ENCODE assay signal across 8 cellular contexts in genomic region chr20:47727170-47727880, GRCh38. TPM values are rescaled to one million over a fixed set of nuclear protein-coding genes. Genes with fewer than 3 reads are reported as not detected.
DNase-seq lines count a peak whose midpoint lies in the region; ATAC-seq, FAIRE-seq and TF ChIP-seq lines count a peak whose summit lies in the region.

No MANE protein-coding gene starts in this region.

- POLR2A ChIA-PET in GM12878 (lab: Charles Lee): no interaction called here

- H4K20me1 ChIP-seq in GM12878 (ENCODE audit: control insufficient read depth, insufficient read depth): no peaks in the 10 kb centered on the region

- no peaks in the 10 kb centered on the region for H3K9me3 Mint-ChIP-seq in progenitor cell of endocrine pancreas (ENCODE audit: low read depth)

- RAD21 ChIA-PET in GM12878 (lab: Charles Lee; ENCODE audit: unreplicated experiment): interaction anchor here (6.8 kb wide), 1 partner anchor 893 kb away, joined by 45 read pairs; no protein-coding TSS in a partner anchor

- H3K36me3 ChIP-seq in GM12878 (ENCODE audit: control insufficient read depth in 2 of 2, insufficient read depth in 2 of 2, low read length in 1 of 2) (no peaks in the 10 kb centered on the region), ovary (no peaks in the 10 kb centered on the region)

- peak; percentile 59 for TF ChIP-seq POLR2A in GM12878 (IDR thresholded peaks at IDR 0.05; ENCODE audit: low read depth, low read length)
- no peak for TF ChIP-seq POLR2A in ovary (IDR thresholded peaks at IDR 0.05)

- H3K9me3 ChIP-seq in GM12878 (replicated peaks; ENCODE audit: control insufficient read depth, insufficient read depth, low read length): no peaks in the 10 kb centered on the region; the same call in 2 of the 3 replicates
- no peaks in the 10 kb centered on the region for H3K9me3 ChIP-seq in ovary

- WGBS in GM12878 (ENCODE audit: insufficient coverage, insufficient replicate concordance, low lambda C conversion rate, missing lambda C conversion rate): 13% methylated on average over 18 of the region's 18 CpGs
- 82 to 92% (median 85%) methylated on average over 18 of the region's 18 CpGs for whole genome bisulfite sequencing in ovary, 3 donors

- no TSS peak for BruUV-seq in GM12878 (replicated peaks; lab: Mats Ljungman, UMichigan)

- SMC1A ChIA-PET in GM12878 (lab: Charles Lee; ENCODE audit: uncharacterized antibody, unreplicated experiment): interaction anchor here (0.6 to 0.7 kb wide), 2 partner anchors 32 to 398 kb away, joined by 3 to 4 read pairs; no protein-coding TSS in a partner anchor

- peak overlapping the region; percentile 4; the same call in 1 of the 2 replicates for H3K4me3 ChIP-seq in GM12878
- H3K4me3 ChIP-seq in ovary: no peak overlapping the region

- H3K36me3 Mint-ChIP-seq in progenitor cell of endocrine pancreas (ENCODE audit: insufficient read depth): peaks cover 7% of the 10 kb centered on the region

- TF ChIP-seq EP300 in GM12878 (IDR thresholded peaks at IDR 0.05; ENCODE audit: borderline replicate concordance in 1 of 2, control insufficient read depth in 1 of 2, low read depth in 2 of 2, low read length in 2 of 2): no peak
- TF ChIP-seq EP300 in ovary (IDR thresholded peaks at IDR 0.05): no peak

- H3K27ac ChIP-seq in GM12878 (ENCODE audit: control insufficient read depth, insufficient read depth): peak overlapping the region; percentile 5
- H3K27ac ChIP-seq in ovary: no peak overlapping the region

- H3K9ac ChIP-seq in GM12878 (ENCODE audit: control insufficient read depth, insufficient read depth, low read length): peak overlapping the region; percentile 48

- CTCF ChIA-PET in GM12878 (lab: Yijun Ruan, JAX): interaction anchor here (1.0 to 6.4 kb wide), 8 partner anchors 15 to 894 kb away, joined by 3 to 59 read pairs (median 5); no protein-coding TSS in a partner anchor

- H3K27ac Mint-ChIP-seq in progenitor cell of endocrine pancreas: peak overlapping the region; percentile 47

- intact Hi-C loops in GM12878 (cut with micrococcal nuclease; ENCODE audit: unreplicated experiment): no loop called here
- intact Hi-C loops in ovary (cut with DNase I): loop anchor here in 1 of 4 donors (10.0 kb wide), 1 partner anchor 57 kb away; the partner anchor contains the start of gene SULF2

- DNase-seq in T-helper 9 cell (peak; percentile 49), GM12878 (ENCODE audit: low read depth, low spot score) (peak; percentile 81), progenitor cell of endocrine pancreas (ENCODE audit: low spot score, unreplicated experiment) (no peak), SW 1271 (lab: John Stamatoyannopoulos, UW) (no peak), ovary (no peak), omental fat pad (ENCODE audit: low spot score) (no peak)

- no peaks in the 10 kb centered on the region for H3K27me3 ChIP-seq in GM12878 (replicated peaks in 1 of 2; ENCODE audit: control insufficient read depth in 2 of 2, insufficient read depth in 2 of 2, low read length in 1 of 2)
- H3K27me3 ChIP-seq in ovary: no peaks in the 10 kb centered on the region

- peak; percentile 76 for FAIRE-seq in GM12878 (lab: Jason Lieb, UNC)

- no peak for TF ChIP-seq CTCF in GM12878 (IDR thresholded peaks at IDR 0.05 in 2 of 3, conservative IDR thresholded peaks at IDR 0.05 in 1 of 3; ENCODE audit: control insufficient read depth in 2 of 3, extremely low read depth in 1 of 3, insufficient read depth in 1 of 3, low read depth in 3 of 3, low read length in 3 of 3)
- TF ChIP-seq CTCF in progenitor cell of endocrine pancreas (IDR thresholded peaks at IDR 0.05; ENCODE audit: unreplicated experiment): no peak
- no peak for TF ChIP-seq CTCF in ovary (IDR thresholded peaks at IDR 0.05)
- TF ChIP-seq CTCF in omental fat pad (IDR thresholded peaks at IDR 0.05): no peak

- no peaks in the 10 kb centered on the region for H3K27me3 Mint-ChIP-seq in progenitor cell of endocrine pancreas

- no peak overlapping the region for H3K4me3 Mint-ChIP-seq in progenitor cell of endocrine pancreas (ENCODE audit: low read depth)

- peak overlapping the region; percentile 76 for H2AFZ ChIP-seq in GM12878 (ENCODE audit: control insufficient read depth, low read depth, low read length)

- TF ChIP-seq RAD21 in GM12878 (IDR thresholded peaks at IDR 0.05; ENCODE audit: insufficient read depth, low read depth, low read length): no peak

- H3K4me1 ChIP-seq in GM12878 (ENCODE audit: control insufficient read depth, insufficient read depth, low read length) (peaks cover 21% of the 10 kb centered on the region), ovary (ENCODE audit: insufficient read depth) (peaks cover 5% of the 10 kb centered on the region)

- no peaks in the 10 kb centered on the region for H3K79me2 ChIP-seq in GM12878 (ENCODE audit: control insufficient read depth, insufficient read depth, low read length)

- H3K4me2 ChIP-seq in GM12878 (ENCODE audit: control insufficient read depth, insufficient read depth): peak overlapping the region; percentile 91

- peak; percentile 79 for ATAC-seq in GM18498 (IDR thresholded peaks at IDR 0.05; ENCODE audit: unreplicated experiment)
- peak; percentile 63 for ATAC-seq in HG02981 (IDR thresholded peaks at IDR 0.05; ENCODE audit: unreplicated experiment)
- peak; percentile 87 for ATAC-seq in GM12878
- no peak for ATAC-seq in omental fat pad (ENCODE audit: low FRiP score)

- no peaks in the 10 kb centered on the region for H3K4me1 Mint-ChIP-seq in progenitor cell of endocrine pancreas (ENCODE audit: low read depth)

- in situ Hi-C loops in GM12878 (cut with MboI): loop anchor here (5.0 kb wide), 1 partner anchor 890 kb away; no protein-coding TSS in a partner anchor

TF ChIP-seq in GM12878, 131 proteins besides CTCF, POLR2A, EP300 and RAD21 (continues in another document):
- TF ChIP-seq FOXM1 (IDR thresholded peaks at IDR 0.05; ENCODE audit: low read depth, low read length) (no peak), IKZF1 (conservative IDR thresholded peaks at IDR 0.05) (peak; percentile 86), CHD2 (IDR thresholded peaks at IDR 0.05; ENCODE audit: borderline replicate concordance, low read depth, low read length) (no peak), USF2 (IDR thresholded peaks at IDR 0.05; ENCODE audit: borderline replicate concordance, low read depth, low read length) (no peak), GATAD2B (conservative IDR thresholded peaks at IDR 0.05; ENCODE audit: low read depth) (0 out of 2 replicates have a peak, but pooled peaks have one; percentile 47), GABPA (IDR thresholded peaks at IDR 0.05; ENCODE audit: low read depth) (peak; percentile 63), EED (IDR thresholded peaks at IDR 0.05; ENCODE audit: low read depth) (peak; percentile 76), MXI1 (IDR thresholded peaks at IDR 0.05; ENCODE audit: low read depth, low read length) (0 out of 2 replicates have a peak, but pooled peaks have one; percentile 36), DPF2 (IDR thresholded peaks at IDR 0.05) (peak; percentile 48; the same call in 1 of the 2 replicates), IRF4 (IDR thresholded peaks at IDR 0.05; ENCODE audit: low read depth, low read length) (0 out of 2 replicates have a peak, but pooled peaks have one; percentile 30), TCF12 (IDR thresholded peaks at IDR 0.05; ENCODE audit: low read depth, low read length) (0 out of 2 replicates have a peak, but pooled peaks have one; percentile 25), YY1 (IDR thresholded peaks at IDR 0.05; ENCODE audit: low read depth, low read length) (no peak), NFXL1 (IDR thresholded peaks at IDR 0.05; ENCODE audit: borderline replicate concordance) (0 out of 2 replicates have a peak, but pooled peaks have one; percentile 8), WRNIP1 (IDR thresholded peaks at IDR 0.05; ENCODE audit: borderline replicate concordance, low read depth, low read length) (no peak), IKZF2 (IDR thresholded peaks at IDR 0.05) (peak; percentile 59 to 81; a peak in 3 of 4 replicates), BHLHE40 (IDR thresholded peaks at IDR 0.05; ENCODE audit: borderline replicate concordance in 1 of 2, low read depth in 2 of 2, low read length in 1 of 2) (peak; percentile 29 to 63; a peak in 2 of 4 replicates), ETV6 (conservative IDR thresholded peaks at IDR 0.05 in 1 of 2, IDR thresholded peaks at IDR 0.05 in 1 of 2; ENCODE audit: borderline replicate concordance in 1 of 2, low read depth in 1 of 2) (peak in 1 of 2 experiments; percentile 87; a peak in 2 of 4 replicates)

RNA-seq across cellular contexts. Expression of gene SULF2, which starts 58.0 kb away (rescaled TPM):
- total RNA-seq in GM12878 (2013; cell fraction: nucleolus; rRNA removed): 33.0 and 35.5 TPM in 2 replicates
- total RNA-seq in GM12878 (2014; rRNA removed): 0.38 and 2.0 TPM in 2 replicates
- 0.83 and 1.1 TPM in 2 replicates for total RNA-seq in GM12878 (2014; rRNA removed; fragmentation: Illumina TruSeq; extraction: Trizol)
- total RNA-seq in GM12878 (2021): 2.9 and 4.1 TPM in 2 replicates
- 3.0 TPM for polyA plus RNA-seq in GM12878 (2011; ENCODE audit: low read depth)
- 0.97 and 1.3 TPM in 2 replicates for polyA plus RNA-seq in GM12878 (2011; rRNA removed)
- 1.4 and 1.9 TPM in 2 replicates for polyA plus RNA-seq in GM12878 (2011; cell fraction: cytosol; rRNA removed)
- polyA plus RNA-seq in GM12878 (2011; cell fraction: nucleus; rRNA removed): 7.1 and 8.4 TPM in 2 replicates
- polyA plus RNA-seq in GM12878 (2012): 2.4 and 3.0 TPM in 2 replicates
- polyA plus RNA-seq in GM12878 (2014; fragmentation: Illumina TruSeq; extraction: Trizol): 1.1 and 1.9 TPM in 2 replicates
- 1 to 10 TPM in 1 of 2 experiments, under 1 TPM in 1; 0.69 to 1.4 TPM for polyA plus RNA-seq in GM12878 (2014; fragmentation: Nextera tagmentation; extraction: Ambion mirVana)
- 1.3 and 1.7 TPM in 2 replicates for polyA plus RNA-seq in GM12878 (2014; rRNA removed)
- 1 to 10 TPM; 2.4 to 2.5 TPM for polyA plus RNA-seq in GM12878 (2016; fragmentation: Nextera tagmentation; extraction: Ambion mirVana)
- polyA minus RNA-seq in GM12878 (2011; rRNA and poly(A)+ RNA removed): 1.4 and 2.4 TPM in 2 replicates
- polyA minus RNA-seq in GM12878 (2011; cell fraction: cytosol; rRNA and poly(A)+ RNA removed): 1.8 TPM in 1 of 2 replicates, not detected in the other
- polyA minus RNA-seq in GM12878 (2011; cell fraction: nucleus; rRNA and poly(A)+ RNA removed): 1.7 and 2.8 TPM in 2 replicates
- 94.5 and 104 TPM in 2 replicates for total RNA-seq in progenitor cell of endocrine pancreas
- total RNA-seq in ovary: 100 to 1,000 TPM; 128 to 423 (median 362) TPM
- 100 to 1,000 TPM; 170 to 406 TPM for polyA plus RNA-seq in ovary
- 100 to 1,000 TPM in 1 of 4 donors, 10 to 100 TPM in 3; 51.8 to 100 (median 68.1) TPM for total RNA-seq in omental fat pad

Comparison
In these comparisons a context has a peak if more than half of its experiments do, and no peak if none do; other contexts are left out.
1. DNase-seq: peak in T-helper 9 cell (single experiment) and GM12878 (single experiment); none in progenitor cell of endocrine pancreas (single experiment), SW 1271 (0 of 2), ovary (0 of 5) and omental fat pad (single experiment).